Comparison of ENCODE assay signal across 34 cellular contexts in the genomic region with DNA sequence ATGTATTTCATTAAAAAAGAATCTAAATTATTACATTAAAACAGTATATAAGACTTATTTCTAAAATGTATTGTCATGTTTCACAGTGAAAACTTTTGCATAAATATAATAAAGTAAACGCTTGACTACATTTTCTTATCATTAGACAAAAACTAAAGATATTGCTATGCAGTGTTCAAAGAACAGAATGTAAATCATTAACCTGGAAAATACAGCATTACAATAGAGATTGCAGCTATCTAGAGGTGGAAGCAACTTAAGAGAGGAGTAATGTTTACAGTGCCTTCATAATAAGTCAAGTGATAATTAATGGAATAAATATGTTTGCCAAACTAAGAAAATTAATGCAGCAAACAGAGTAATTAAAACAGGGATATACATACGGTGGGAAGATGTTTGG.
"Had no signal": no experiment of that assay in that cellular context is flagged by ENCODE, and none has a peak within 500 bp of the region (broad histone marks: within the 10 kb centered on the region; RNA-seq: fewer than 3 reads in every experiment).

No MANE protein-coding gene starts in this region.

- H3K9me3 ChIP-seq: adrenal gland had no signal

- H3K36me3 ChIP-seq: adrenal gland, brain microvascular endothelial cell, breast epithelium had no signal

- DNase-seq: activated B cell treated with CpG ODN at 0.5 μM for 24 hours; activated CD4-positive, alpha-beta memory T cell treated with anti-CD3 and anti-CD28 coated beads for 36 hours; activated CD4-positive, alpha-beta T cell treated with anti-CD3 and anti-CD28 coated beads for 4 hours; activated CD4-positive, alpha-beta T cell treated with anti-CD3 and anti-CD28 coated beads, Interleukin-2, amount 10 ng/mL, durations not matched to agents 24 days and 14 days; activated CD4-positive, alpha-beta T cell treated with anti-CD3 and anti-CD28 coated beads, Interleukin-2, amount 50 U/mL, for 1 hour; activated CD4-positive, alpha-beta T cell treated with anti-CD3 and anti-CD28 coated beads, Interleukin-2, amount 50 U/mL, for 4 hours; activated CD4-positive, CD25-positive, alpha-beta regulatory T cell treated with anti-CD3 and anti-CD28 coated beads, Interleukin-2, amount 50 U/mL, for 72 hours; activated CD8-positive, alpha-beta memory T cell treated with anti-CD3 and anti-CD28 coated beads, Interleukin-2, amount 50 U/mL, for 4 hours; activated CD8-positive, alpha-beta T cell treated with anti-CD3 and anti-CD28 coated beads for 36 hours; activated effector memory CD4-positive, alpha-beta T cell treated with anti-CD3 and anti-CD28 coated beads, Interleukin-2, amount 50 U/mL, for 16 hours; activated gamma-delta T cell treated with Interleukin-2 at 50 U/mL for 16 hours; activated naive CD4-positive, alpha-beta T cell; activated naive CD4-positive, alpha-beta T cell treated with anti-CD3 and anti-CD28 coated beads for 36 hours; activated naive CD4-positive, alpha-beta T cell treated with anti-CD3 and anti-CD28 coated beads, Interleukin-2, amount 50 U/mL, for 16 hours; activated naive CD8-positive, alpha-beta T cell treated with anti-CD3 and anti-CD28 coated beads for 36 hours; activated T-cell treated with anti-CD3 and anti-CD28 coated beads for 4 hours; activated T-cell treated with anti-CD3 and anti-CD28 coated beads, Interleukin-2, amount 50 U/mL, for 1 hour; activated T-cell treated with anti-CD3 and anti-CD28 coated beads, Interleukin-2, amount 50 U/mL, for 4 hours; activated T-cell treated with anti-CD3 and anti-CD28 coated beads, Interleukin-2, amount 50 U/mL, for 72 hours; adrenal gland; amniotic stem cell; aorta; body of pancreas; brain microvascular endothelial cell; central memory CD4-positive, alpha-beta T cell; T-helper 1 cell; T-helper 2 cell; T-helper 9 cell had no signal

- H3K27me3 ChIP-seq: adrenal gland, body of pancreas, brain microvascular endothelial cell, breast epithelium had no signal

- FAIRE-seq: astrocyte, TTC549 had no signal

- H3K27ac ChIP-seq: adrenal gland, body of pancreas, brain microvascular endothelial cell, breast epithelium, VCaP had no signal

- H3K4me1 ChIP-seq: adrenal gland, breast epithelium had no signal

- ATAC-seq: activated CD8-positive, alpha-beta T cell treated with anti-CD3 and anti-CD28 coated beads for 36 hours; activated naive CD4-positive, alpha-beta T cell treated with anti-CD3 and anti-CD28 coated beads, Interleukin-2, amount 50 U/mL, for 72 hours; activated T-cell treated with anti-CD3 and anti-CD28 coated beads, Interleukin-2, amount 50 U/mL, for 4 hours; activated T-cell treated with anti-CD3 and anti-CD28 coated beads, Interleukin-2, amount 50 U/mL, for 72 hours; activated T-helper 17 cell treated with anti-CD3 and anti-CD28 coated beads, Interleukin-2, amount 50 U/mL, for 72 hours; body of pancreas had no signal

- H3K4me3 ChIP-seq: adrenal gland, body of pancreas, breast epithelium had no signal
